In the genomic region with DNA sequence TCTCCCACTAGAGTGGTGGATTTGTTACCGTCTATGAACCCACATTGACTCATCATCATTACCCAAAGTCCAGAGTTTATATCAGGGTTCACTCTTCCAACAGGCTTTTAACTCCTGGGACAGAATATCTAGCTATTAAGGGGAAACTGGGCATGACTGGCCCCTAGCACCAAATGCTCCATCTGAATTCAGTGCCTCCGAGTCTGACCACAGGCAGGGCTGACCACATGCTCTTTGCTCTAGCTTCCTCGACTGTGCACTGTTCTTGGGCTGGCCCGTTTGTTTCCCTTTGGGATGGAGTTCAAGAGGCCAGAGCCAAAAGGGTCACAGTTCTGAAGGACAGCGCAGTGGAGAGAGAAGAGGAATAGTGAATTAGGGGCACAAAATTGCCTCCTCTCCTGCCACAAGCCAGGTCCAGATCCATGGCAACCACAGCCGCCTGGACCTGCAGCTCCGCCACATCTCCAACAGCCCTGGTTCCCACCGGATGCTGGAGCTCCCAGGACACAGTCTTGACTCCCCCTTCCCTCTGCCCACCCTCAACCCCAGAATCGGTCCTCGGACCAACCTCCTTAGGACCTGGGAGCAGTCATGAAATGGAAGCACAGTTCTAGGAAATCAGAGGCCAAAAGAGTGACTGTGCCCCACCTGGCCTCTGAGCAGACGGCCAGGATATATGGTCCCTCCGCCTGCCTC, we compare ENCODE assay signal across 12 cellular contexts. TPM values are rescaled to one million over a fixed set of nuclear protein-coding genes. Genes with fewer than 3 reads are reported as not detected.
DNase-seq lines count a peak whose midpoint lies in the region; ATAC-seq and TF ChIP-seq lines count a peak whose summit lies in the region.
"Had no signal": no experiment of that assay in that cellular context is flagged by ENCODE, and none has a peak within 500 bp of the region (broad histone marks: within the 10 kb centered on the region; RNA-seq: fewer than 3 reads in every experiment).

No MANE protein-coding gene starts in this region.

- WGBS in gastroesophageal sphincter (ENCODE audit: low coverage in 1 of 2), 2 donors: 39 to 60% methylated on average over 5 of the region's 12 CpGs
- WGBS in lower leg skin, 2 donors: 85 to 87% methylated on average over 12 of the region's 12 CpGs

- no peaks in the 10 kb centered on the region for H3K27me3 Mint-ChIP-seq in activated T-cell treated with anti-CD3 and anti-CD28 coated beads, Interleukin-2, amount 50 U/mL, for 72 hours (ENCODE audit: low read depth)
- H3K27me3 Mint-ChIP-seq in activated CD8-positive, alpha-beta T cell treated with anti-CD3 and anti-CD28 coated beads, Interleukin-2, amount 10 ng/mL, durations not matched to agents 7 days and 5 days (ENCODE audit: low read depth): no peaks in the 10 kb centered on the region

- CTCF ChIA-PET in activated CD8-positive, alpha-beta T cell treated with anti-CD3 and anti-CD28 coated beads, Interleukin-2, amount 10 ng/mL, durations not matched to agents 7 days and 5 days (lab: Charles Lee): interaction anchor here (0.8 to 13.9 kb wide), 5 partner anchors 9 to 49 kb away, joined by 3 to 228 read pairs (median 3); a partner anchor contains a TSS

- no peak for DNase-seq in activated T-cell treated with anti-CD3 and anti-CD28 coated beads, Interleukin-2, amount 50 U/mL, for 72 hours
- DNase-seq in activated T-cell treated with anti-CD3 and anti-CD28 coated beads, Interleukin-2, amount 50 U/mL, for 1 hour: no peak
- DNase-seq in activated CD8-positive, alpha-beta T cell treated with anti-CD3 and anti-CD28 coated beads, Interleukin-2, amount 10 ng/mL, durations not matched to agents 7 days and 5 days: no peak
- DNase-seq in NCI-H1105 treated with DMSO at 0.1 percent for 48 hours (lab: John Stamatoyannopoulos, UW): no peak
- DNase-seq in lower leg skin (ENCODE audit: low spot score in 2 of 2): no peak
- DNase-seq: mesenchymal stem cell, NCI-H2029, NCI-H82, Right ventricle myocardium superior had no signal

- H3K27ac ChIP-seq in gastroesophageal sphincter (peak overlapping the region; percentile 15 to 92 (median 88)), temporal lobe (ENCODE audit: low read depth, low read length) (peak overlapping the region; percentile 42)

- H3K9me3 Mint-ChIP-seq in activated T-cell treated with anti-CD3 and anti-CD28 coated beads, Interleukin-2, amount 50 U/mL, for 72 hours: no peaks in the 10 kb centered on the region
- H3K9me3 Mint-ChIP-seq in activated CD8-positive, alpha-beta T cell treated with anti-CD3 and anti-CD28 coated beads, Interleukin-2, amount 10 ng/mL, durations not matched to agents 7 days and 5 days (ENCODE audit: insufficient read depth): no peaks in the 10 kb centered on the region

- TF ChIP-seq EP300 in gastroesophageal sphincter (IDR thresholded peaks at IDR 0.05): no peak

- peak overlapping the region; percentile 67 to 69 for H3K4me3 Mint-ChIP-seq in activated T-cell treated with anti-CD3 and anti-CD28 coated beads, Interleukin-2, amount 50 U/mL, for 72 hours
- H3K4me3 Mint-ChIP-seq in activated CD8-positive, alpha-beta T cell treated with anti-CD3 and anti-CD28 coated beads, Interleukin-2, amount 10 ng/mL, durations not matched to agents 7 days and 5 days: peak overlapping the region; percentile 22

- POLR2A ChIA-PET in activated CD8-positive, alpha-beta T cell treated with anti-CD3 and anti-CD28 coated beads, Interleukin-2, amount 10 ng/mL, durations not matched to agents 7 days and 5 days (lab: Charles Lee): interaction anchor here (1.1 to 1.4 kb wide), 3 partner anchors 8 to 21 kb away, joined by 3 read pairs; no protein-coding TSS in a partner anchor

- H3K9me3 ChIP-seq in gastroesophageal sphincter: no peaks in the 10 kb centered on the region

- peak overlapping the region; percentile 66 for H3K27ac Mint-ChIP-seq in activated T-cell treated with anti-CD3 and anti-CD28 coated beads, Interleukin-2, amount 50 U/mL, for 72 hours
- peak overlapping the region; percentile 68 for H3K27ac Mint-ChIP-seq in activated CD8-positive, alpha-beta T cell treated with anti-CD3 and anti-CD28 coated beads, Interleukin-2, amount 10 ng/mL, durations not matched to agents 7 days and 5 days

- H3K27me3 ChIP-seq in gastroesophageal sphincter: no peaks in the 10 kb centered on the region

- no peak for TF ChIP-seq POLR2A in gastroesophageal sphincter (IDR thresholded peaks at IDR 0.05)
- no peak for TF ChIP-seq POLR2A in lower leg skin (IDR thresholded peaks at IDR 0.05)

- H3K4me1 Mint-ChIP-seq in activated T-cell treated with anti-CD3 and anti-CD28 coated beads, Interleukin-2, amount 50 U/mL, for 72 hours (ENCODE audit: low read depth): peaks cover 66% of the 10 kb centered on the region
- H3K4me1 Mint-ChIP-seq in activated CD8-positive, alpha-beta T cell treated with anti-CD3 and anti-CD28 coated beads, Interleukin-2, amount 10 ng/mL, durations not matched to agents 7 days and 5 days (ENCODE audit: low read depth): peaks cover 78% of the 10 kb centered on the region

- peaks cover 6 to 100% (median 10%) of the 10 kb centered on the region in 3 donors for H3K4me1 ChIP-seq in gastroesophageal sphincter

- no peak for ATAC-seq in activated T-cell treated with anti-CD3 and anti-CD28 coated beads, Interleukin-2, amount 50 U/mL, for 72 hours (replicated peaks in 1 of 2)
- ATAC-seq in activated CD8-positive, alpha-beta T cell treated with anti-CD3 and anti-CD28 coated beads, Interleukin-2, amount 10 ng/mL, durations not matched to agents 7 days and 5 days: no peak
- no peak for ATAC-seq in gastroesophageal sphincter
- no peak for ATAC-seq in GM21717 (IDR thresholded peaks at IDR 0.05; ENCODE audit: unreplicated experiment)

- intact Hi-C loops in lower leg skin (cut with DNase I; ENCODE audit: low total_unique reads): no loop called here

- H3K36me3 ChIP-seq in gastroesophageal sphincter: peaks cover 0 to 51% of the 10 kb centered on the region in 2 donors

- TF ChIP-seq CTCF in gastroesophageal sphincter (IDR thresholded peaks at IDR 0.05): no peak
- TF ChIP-seq CTCF in lower leg skin (IDR thresholded peaks at IDR 0.05): no peak

- H3K4me3 ChIP-seq in gastroesophageal sphincter: no peak overlapping the region
- no peak overlapping the region for H3K4me3 ChIP-seq in lower leg skin (ENCODE audit: low read depth, poor library complexity, severe bottlenecking)

- peaks cover 7% of the 10 kb centered on the region in 2 donors for H3K36me3 Mint-ChIP-seq in activated T-cell treated with anti-CD3 and anti-CD28 coated beads, Interleukin-2, amount 50 U/mL, for 72 hours (ENCODE audit: insufficient read depth in 2 of 2)
- peaks cover 73% of the 10 kb centered on the region for H3K36me3 Mint-ChIP-seq in activated CD8-positive, alpha-beta T cell treated with anti-CD3 and anti-CD28 coated beads, Interleukin-2, amount 10 ng/mL, durations not matched to agents 7 days and 5 days (ENCODE audit: low read depth)

RNA-seq across cellular contexts. Expression of a gene that starts 16.2 kb away (rescaled TPM):
- total RNA-seq in activated T-cell treated with anti-CD3 and anti-CD28 coated beads, Interleukin-2, amount 50 U/mL, for 72 hours: 10 to 100 TPM; 25.0 to 30.3 TPM
- total RNA-seq in activated CD8-positive, alpha-beta T cell treated with anti-CD3 and anti-CD28 coated beads, Interleukin-2, amount 10 ng/mL, durations not matched to agents 7 days and 5 days: 10 to 100 TPM; 43.2 to 48.4 TPM
- 100 to 1,000 TPM in 3 of 4 donors, 10 to 100 TPM in 1; 82.3 to 207 (median 155) TPM for total RNA-seq in gastroesophageal sphincter
- 53.8 TPM for total RNA-seq in temporal lobe
- total RNA-seq in lower leg skin: 10 to 100 TPM; 20.0 to 27.9 (median 24.2) TPM

RNA-seq across cellular contexts. Expression of a gene that starts 46.8 kb away (rescaled TPM):
- 100 to 1,000 TPM; 120 to 127 TPM for total RNA-seq in activated T-cell treated with anti-CD3 and anti-CD28 coated beads, Interleukin-2, amount 50 U/mL, for 72 hours
- 10 to 100 TPM; 60.7 to 61.1 TPM for total RNA-seq in activated CD8-positive, alpha-beta T cell treated with anti-CD3 and anti-CD28 coated beads, Interleukin-2, amount 10 ng/mL, durations not matched to agents 7 days and 5 days
- total RNA-seq in gastroesophageal sphincter (10 to 100 TPM; 17.9 to 53.9 (median 25.7) TPM), temporal lobe (14.5 TPM), lower leg skin (10 to 100 TPM; 16.7 to 41.5 (median 37.4) TPM)

RNA-seq across cellular contexts. Expression of a gene that starts 52.8 kb away (rescaled TPM):
- total RNA-seq in activated T-cell treated with anti-CD3 and anti-CD28 coated beads, Interleukin-2, amount 50 U/mL, for 72 hours: under 1 TPM; 0.43 to 0.44 TPM
- total RNA-seq in activated CD8-positive, alpha-beta T cell treated with anti-CD3 and anti-CD28 coated beads, Interleukin-2, amount 10 ng/mL, durations not matched to agents 7 days and 5 days: 1 to 10 TPM; 1.1 to 1.6 TPM
- 10 to 100 TPM in 1 of 4 donors, 1 to 10 TPM in 3; 1.1 to 43.3 (median 8.3) TPM for total RNA-seq in gastroesophageal sphincter
- 0.98 TPM for total RNA-seq in temporal lobe
- 10 to 100 TPM; 12.7 to 28.5 (median 14.7) TPM for total RNA-seq in lower leg skin
